12 cellular contexts compared by ENCODE assay signal in the genomic region with DNA sequence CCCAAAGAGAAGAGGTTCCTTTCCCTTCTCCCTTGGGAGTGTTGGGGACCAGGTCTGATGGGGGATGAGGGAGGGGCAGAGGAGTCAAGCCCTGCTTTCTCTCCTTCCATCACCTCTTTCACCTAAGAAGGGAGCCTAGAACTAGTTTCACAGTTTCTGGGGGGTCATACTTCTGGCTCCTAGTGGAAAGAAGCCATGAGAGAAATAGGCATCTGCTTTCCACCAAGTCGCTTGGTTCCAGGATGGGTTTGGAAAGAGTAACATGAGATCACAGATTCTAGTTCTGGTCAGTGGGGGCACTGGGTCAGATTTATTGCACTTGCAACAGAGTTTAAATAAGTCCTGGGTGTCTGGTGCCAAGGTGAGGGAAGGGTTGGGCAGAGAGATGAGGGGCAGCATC. TPM values are rescaled to one million over a fixed set of nuclear protein-coding genes. Genes with fewer than 3 reads are reported as not detected.
DNase-seq lines count a peak whose midpoint lies in the region; ATAC-seq, FAIRE-seq and TF ChIP-seq lines count a peak whose summit lies in the region.
"Had no signal": no experiment of that assay in that cellular context is flagged by ENCODE, and none has a peak within 500 bp of the region (broad histone marks: within the 10 kb centered on the region; RNA-seq: fewer than 3 reads in every experiment).

No MANE protein-coding gene starts in this region.

- no peak for TF ChIP-seq RAD21 in HepG2 (CRISPR knock-in tag; IDR thresholded peaks at IDR 0.05)

- H3K9me3 ChIP-seq in neuronal stem cell (replicated peaks in 1 of 2; ENCODE audit: control insufficient read depth in 2 of 2, insufficient read depth in 1 of 2, low read depth in 1 of 2, low read length in 2 of 2): peaks cover 0 to 2% of the 10 kb centered on the region in 2 donors
- H3K9me3 ChIP-seq in HepG2 (ENCODE audit: low read length): no peaks in the 10 kb centered on the region

- peaks cover 20% of the 10 kb centered on the region for H3K4me1 Mint-ChIP-seq in T-helper 1 cell treated with Interleukin-12 subunit alpha and Interleukin-12 subunit beta and Interleukin-4 antibody, amounts not matched to agents 30 μg/mL and 1 μg/mL, for 36 hours (ENCODE audit: low read depth)
- peaks cover 38% of the 10 kb centered on the region for H3K4me1 Mint-ChIP-seq in central memory CD8-positive, alpha-beta T cell

- H3K56ac ChIP-seq in mesendoderm (ENCODE audit: low read length): no peak overlapping the region

- H2AK5ac ChIP-seq in mesendoderm (ENCODE audit: low read length) (no peak overlapping the region), neuronal stem cell (ENCODE audit: low read depth, low read length) (no peak overlapping the region)

- H2BK15ac ChIP-seq in mesendoderm (replicated peaks; ENCODE audit: low read depth) (no peak overlapping the region), neuronal stem cell (ENCODE audit: low read length) (no peak overlapping the region)

- no peak overlapping the region for H4K5ac ChIP-seq in mesendoderm (ENCODE audit: low read length)

- H3K4me2 ChIP-seq in mesendoderm (ENCODE audit: low read length) (no peak overlapping the region), neuronal stem cell (ENCODE audit: insufficient read depth, low read length, poor library complexity, severe bottlenecking) (no peak overlapping the region), HepG2 (ENCODE audit: low read depth, low read length) (no peak overlapping the region)

- H3K23ac ChIP-seq in mesendoderm (ENCODE audit: low read length) (no peak overlapping the region), neuronal stem cell (ENCODE audit: low read depth, low read length, poor library complexity) (no peak overlapping the region)

- H3K4me3 Mint-ChIP-seq in T-helper 1 cell treated with Interleukin-12 subunit alpha and Interleukin-12 subunit beta and Interleukin-4 antibody, amounts not matched to agents 30 μg/mL and 1 μg/mL, for 36 hours: no peak overlapping the region
- H3K4me3 Mint-ChIP-seq in central memory CD8-positive, alpha-beta T cell: no peak overlapping the region

- WGBS in mesendoderm (ENCODE audit: extremely low coverage, insufficient coverage, low lambda C conversion rate): no CpG with 5 or more reads among the region's 1 CpG
- no CpG with 5 or more reads among the region's 1 CpG for WGBS in neuronal stem cell (ENCODE audit: extremely low coverage in 2 of 2, insufficient read length in 2 of 2, insufficient replicate concordance in 1 of 2), 2 donors
- 44% methylated on average over 1 of the region's 1 CpG for WGBS in HepG2 (ENCODE audit: low lambda C conversion rate)

- H3K14ac ChIP-seq in neuronal stem cell (ENCODE audit: low read length): no peak overlapping the region

- H3K9ac ChIP-seq in mesendoderm (ENCODE audit: low read length) (peak overlapping the region; percentile 17), neuronal stem cell (ENCODE audit: low read depth, low read length, poor library complexity) (no peak overlapping the region), HepG2 (ENCODE audit: insufficient read depth, low read depth, low read length) (no peak overlapping the region)

- FAIRE-seq in HepG2 (lab: Jason Lieb, UNC): no peak
- FAIRE-seq: H54, RCC 7860 had no signal

- no peak overlapping the region for H4K91ac ChIP-seq in neuronal stem cell (ENCODE audit: low read depth, low read length, poor library complexity)

- no peak for TF ChIP-seq CTCF in HepG2 (CRISPR knock-in tag; IDR thresholded peaks at IDR 0.05)

- CTCF ChIA-PET in HepG2 (lab: Yijun Ruan, JAX; ENCODE audit: low intra/inter-chr PET ratio, low total read pairs): interaction anchor here (1.3 kb wide), 1 partner anchor 10 kb away, joined by 3 read pairs; no protein-coding TSS in a partner anchor

- no peak overlapping the region for H2BK120ac ChIP-seq in mesendoderm (ENCODE audit: low read depth, low read length)
- no peak overlapping the region for H2BK120ac ChIP-seq in neuronal stem cell (ENCODE audit: low read depth, low read length)

- H3K27ac Mint-ChIP-seq in T-helper 1 cell treated with Interleukin-12 subunit alpha and Interleukin-12 subunit beta and Interleukin-4 antibody, amounts not matched to agents 30 μg/mL and 1 μg/mL, for 36 hours: peak overlapping the region; percentile 26
- H3K27ac Mint-ChIP-seq in central memory CD8-positive, alpha-beta T cell (ENCODE audit: low read depth): peak overlapping the region; percentile 79

- no peak for DNase-seq in T-helper 1 cell
- DNase-seq in central memory CD8-positive, alpha-beta T cell (ENCODE audit: low spot score in 2 of 2): no peak
- DNase-seq in mesendoderm: no peak
- DNase-seq in neuronal stem cell (ENCODE audit: low spot score): no peak
- DNase-seq in HepG2 (ENCODE audit: low spot score): no peak
- no peak for DNase-seq in stimulated activated CD4-positive, alpha-beta T cell treated with anti-CD3 and anti-CD28 coated beads, Interleukin-4, amount 100 ng/mL, for 1 hour

- H3K4me3 ChIP-seq in mesendoderm (ENCODE audit: low read length) (no peak overlapping the region), neuronal stem cell (ENCODE audit: low read length in 2 of 2) (no peak overlapping the region), HepG2 (replicated peaks in 1 of 3; ENCODE audit: insufficient read depth in 1 of 3, low read depth in 2 of 3, low read length in 3 of 3) (no peak overlapping the region)

- peaks cover 54% of the 10 kb centered on the region for H3K36me3 Mint-ChIP-seq in T-helper 1 cell treated with Interleukin-12 subunit alpha and Interleukin-12 subunit beta and Interleukin-4 antibody, amounts not matched to agents 30 μg/mL and 1 μg/mL, for 36 hours (ENCODE audit: low read depth)
- peaks cover 39% of the 10 kb centered on the region for H3K36me3 Mint-ChIP-seq in central memory CD8-positive, alpha-beta T cell (ENCODE audit: insufficient read depth)

- no peaks in the 10 kb centered on the region for H3K27me3 Mint-ChIP-seq in T-helper 1 cell treated with Interleukin-12 subunit alpha and Interleukin-12 subunit beta and Interleukin-4 antibody, amounts not matched to agents 30 μg/mL and 1 μg/mL, for 36 hours (ENCODE audit: low read depth)
- H3K27me3 Mint-ChIP-seq in central memory CD8-positive, alpha-beta T cell: no peaks in the 10 kb centered on the region

- POLR2A ChIA-PET in HepG2 (lab: Yijun Ruan, JAX): no interaction called here

- no peak for TF ChIP-seq EP300 in HepG2 (IDR thresholded peaks at IDR 0.05; ENCODE audit: low read depth in 2 of 2, low read length in 2 of 2)
- no peak for TF ChIP-seq EP300 in HepG2 (CRISPR knock-in tag; IDR thresholded peaks at IDR 0.05; ENCODE audit: borderline replicate concordance)

- H4K8ac ChIP-seq in mesendoderm (ENCODE audit: low read depth, low read length): no peak overlapping the region
- H4K8ac ChIP-seq in neuronal stem cell (ENCODE audit: low read depth, low read length): no peak overlapping the region

- no peaks in the 10 kb centered on the region for H3K79me2 ChIP-seq in mesendoderm (ENCODE audit: control insufficient read depth, insufficient read depth, low read length)
- H3K79me2 ChIP-seq in HepG2 (ENCODE audit: insufficient read depth, low read length): no peaks in the 10 kb centered on the region

- H4K20me1 ChIP-seq in HepG2 (ENCODE audit: insufficient read depth, low read length): no peaks in the 10 kb centered on the region

- H3K36me3 ChIP-seq in mesendoderm (ENCODE audit: control insufficient read depth, insufficient read depth, low read length): peaks cover 21% of the 10 kb centered on the region
- peaks cover 23 to 49% of the 10 kb centered on the region in 2 donors for H3K36me3 ChIP-seq in neuronal stem cell (replicated peaks in 1 of 2; ENCODE audit: control insufficient read depth in 2 of 2, insufficient read depth in 2 of 2, low read length in 2 of 2)
- no peaks in the 10 kb centered on the region for H3K36me3 ChIP-seq in HepG2 (replicated peaks in 1 of 2; ENCODE audit: control insufficient read depth in 1 of 2, insufficient read depth in 2 of 2, low read length in 2 of 2)

- no peak for ATAC-seq in central memory CD8-positive, alpha-beta T cell (replicated peaks; ENCODE audit: extremely low read depth, poor library complexity, severe bottlenecking)
- no peak for ATAC-seq in HG03460 (IDR thresholded peaks at IDR 0.05; ENCODE audit: unreplicated experiment)
- no peak for ATAC-seq in HepG2

- peaks cover 2% of the 10 kb centered on the region for H3K79me1 ChIP-seq in mesendoderm (ENCODE audit: low read length)
- peaks cover 4% of the 10 kb centered on the region for H3K79me1 ChIP-seq in neuronal stem cell (ENCODE audit: low read depth, low read length)

- H2BK12ac ChIP-seq in neuronal stem cell (ENCODE audit: low read length): no peak overlapping the region

- no peak overlapping the region for H2AFZ ChIP-seq in neuronal stem cell (ENCODE audit: low read length)
- no peak overlapping the region for H2AFZ ChIP-seq in HepG2 (ENCODE audit: low read length)

- BruUV-seq in HepG2 (replicated peaks; lab: Mats Ljungman, UMichigan): no TSS peak

- no peak overlapping the region for H3K4ac ChIP-seq in mesendoderm (ENCODE audit: low read depth, low read length)
- H3K4ac ChIP-seq in neuronal stem cell (ENCODE audit: low read length): no peak overlapping the region

- H3K4me1 ChIP-seq in mesendoderm (ENCODE audit: control insufficient read depth, low read depth, low read length): peaks cover 7% of the 10 kb centered on the region
- H3K4me1 ChIP-seq in neuronal stem cell (ENCODE audit: control insufficient read depth in 2 of 2, insufficient read depth in 1 of 2, low read depth in 1 of 2, low read length in 2 of 2): peaks cover 9 to 22% of the 10 kb centered on the region in 2 donors
- peaks cover 8% of the 10 kb centered on the region; the same call in 1 of the 2 replicates for H3K4me1 ChIP-seq in HepG2 (ENCODE audit: insufficient read depth, low read length)

- H3K18ac ChIP-seq in mesendoderm (ENCODE audit: low read length): no peak overlapping the region
- no peak overlapping the region for H3K18ac ChIP-seq in neuronal stem cell (ENCODE audit: low read length)

- H3K9me3 Mint-ChIP-seq in T-helper 1 cell treated with Interleukin-12 subunit alpha and Interleukin-12 subunit beta and Interleukin-4 antibody, amounts not matched to agents 30 μg/mL and 1 μg/mL, for 36 hours: no peaks in the 10 kb centered on the region
- no peaks in the 10 kb centered on the region for H3K9me3 Mint-ChIP-seq in central memory CD8-positive, alpha-beta T cell

- in situ Hi-C loops in HepG2 (cut with HindIII; ENCODE audit: extremely low pct_ligation_motif_present, low pct_unique_long_range_greater_than_20kb): no loop called here

- no peaks in the 10 kb centered on the region for H3K27me3 ChIP-seq in mesendoderm (ENCODE audit: insufficient read depth, low read length, poor library complexity)
- H3K27me3 ChIP-seq in neuronal stem cell (ENCODE audit: control insufficient read depth in 3 of 3, insufficient read depth in 3 of 3, low read depth in 1 of 3, low read length in 3 of 3): no peaks in the 10 kb centered on the region
- peaks cover 0 to 2% of the 10 kb centered on the region in 2 experiments; a peak in 2 of 5 replicates for H3K27me3 ChIP-seq in HepG2 (ENCODE audit: control insufficient read depth in 1 of 2, insufficient read depth in 2 of 2, low read length in 2 of 2)

- no peak for TF ChIP-seq POLR2A in HepG2 (IDR thresholded peaks at IDR 0.05; ENCODE audit: insufficient read depth in 1 of 2, low read depth in 2 of 2, low read length in 2 of 2)

- H2BK5ac ChIP-seq in mesendoderm (ENCODE audit: low read length) (no peak overlapping the region), neuronal stem cell (ENCODE audit: low read length) (no peak overlapping the region)

- intact Hi-C loops in HepG2 (cut with micrococcal nuclease; ENCODE audit: unreplicated experiment): no loop called here

- H3K27ac ChIP-seq in mesendoderm (ENCODE audit: low read depth, low read length) (no peak overlapping the region), neuronal stem cell (replicated peaks; ENCODE audit: low read length) (no peak overlapping the region), HepG2 (ENCODE audit: extremely low read length, insufficient read depth, low read length) (no peak overlapping the region)
- H3K27ac ChIP-seq: 22Rv1 had no signal

RNA-seq across cellular contexts. Expression of gene ZNF385A, which starts 10.5 kb away (rescaled TPM):
- polyA plus RNA-seq in mesendoderm (2013, experiment 1 of 2): 6.6 TPM
- polyA plus RNA-seq in mesendoderm (2013, experiment 2 of 2): 6.0 TPM
- 60.0 TPM for polyA plus RNA-seq in neuronal stem cell (2013, experiment 1 of 2)
- 56.5 TPM for polyA plus RNA-seq in neuronal stem cell (2013, experiment 2 of 2)
- total RNA-seq in HepG2 (2016; rRNA removed; fragmentation: Illumina TruSeq; extraction: Trizol): 0.44 and 0.49 TPM in 2 replicates
- total RNA-seq in HepG2 (2016; cell fraction: cytosol; rRNA removed; fragmentation: Illumina TruSeq; extraction: Trizol; ENCODE audit: low read depth): 0.30 and 0.53 TPM in 2 replicates
- 0.26 and 0.39 TPM in 2 replicates for total RNA-seq in HepG2 (2016; cell fraction: insoluble cytoplasmic fraction; rRNA removed; fragmentation: Illumina TruSeq; extraction: Trizol)
- total RNA-seq in HepG2 (2016; cell fraction: membrane; rRNA removed; fragmentation: Illumina TruSeq; extraction: Trizol): 1.4 and 1.8 TPM in 2 replicates
- total RNA-seq in HepG2 (2016; cell fraction: nucleus; rRNA removed; fragmentation: Illumina TruSeq; extraction: Trizol): 0.44 and 0.93 TPM in 2 replicates
- polyA plus RNA-seq in HepG2 (2011; rRNA removed): 0.31 and 0.67 TPM in 2 replicates
- polyA plus RNA-seq in HepG2 (2011; cell fraction: cytosol; rRNA removed): 0.23 and 0.43 TPM in 2 replicates
- polyA plus RNA-seq in HepG2 (2011; cell fraction: nucleus; rRNA removed): 0.56 and 0.66 TPM in 2 replicates
- polyA plus RNA-seq in HepG2 (2012): 1.2 and 1.3 TPM in 2 replicates
- polyA plus RNA-seq in HepG2 (2016; cell fraction: cytosol; fragmentation: Illumina TruSeq; extraction: Trizol; ENCODE audit: low read depth): 3.9 and 4.1 TPM in 2 replicates
- polyA plus RNA-seq in HepG2 (2016; cell fraction: insoluble cytoplasmic fraction; fragmentation: Illumina TruSeq; extraction: Trizol; ENCODE audit: low read depth): 2.8 and 3.3 TPM in 2 replicates
- 8.1 and 9.0 TPM in 2 replicates for polyA plus RNA-seq in HepG2 (2016; cell fraction: membrane; fragmentation: Illumina TruSeq; extraction: Trizol; ENCODE audit: low read depth)
- polyA plus RNA-seq in HepG2 (2016; cell fraction: nucleus; fragmentation: Illumina TruSeq; extraction: Trizol; ENCODE audit: insufficient read depth, low read depth): 2.5 and 4.2 TPM in 2 replicates
- polyA minus RNA-seq in HepG2 (2011; rRNA and poly(A)+ RNA removed; ENCODE audit: low replicate concordance): 0.50 and 6.8 TPM in 2 replicates
- 0.70 and 1.5 TPM in 2 replicates for polyA minus RNA-seq in HepG2 (2011; cell fraction: cytosol; rRNA and poly(A)+ RNA removed)
- not detected in 2 replicates for polyA minus RNA-seq in HepG2 (2011; cell fraction: nucleus; rRNA and poly(A)+ RNA removed)

RNA-seq across cellular contexts. Expression of gene ITGA5, which starts 24.1 kb away (rescaled TPM):
- 39.8 TPM for polyA plus RNA-seq in mesendoderm (2013, experiment 1 of 2)
- polyA plus RNA-seq in mesendoderm (2013, experiment 2 of 2): 35.6 TPM
- polyA plus RNA-seq in neuronal stem cell (2013, experiment 1 of 2): 37.3 TPM
- 38.6 TPM for polyA plus RNA-seq in neuronal stem cell (2013, experiment 2 of 2)
- total RNA-seq in HepG2 (2016; rRNA removed; fragmentation: Illumina TruSeq; extraction: Trizol): 0.20 and 0.28 TPM in 2 replicates
- total RNA-seq in HepG2 (2016; cell fraction: cytosol; rRNA removed; fragmentation: Illumina TruSeq; extraction: Trizol; ENCODE audit: low read depth): not detected in 2 replicates
- total RNA-seq in HepG2 (2016; cell fraction: insoluble cytoplasmic fraction; rRNA removed; fragmentation: Illumina TruSeq; extraction: Trizol): 0.17 TPM in 1 of 2 replicates, not detected in the other
- total RNA-seq in HepG2 (2016; cell fraction: membrane; rRNA removed; fragmentation: Illumina TruSeq; extraction: Trizol): 0.34 TPM in 1 of 2 replicates, not detected in the other
- total RNA-seq in HepG2 (2016; cell fraction: nucleus; rRNA removed; fragmentation: Illumina TruSeq; extraction: Trizol): 0.28 and 0.78 TPM in 2 replicates
- polyA plus RNA-seq in HepG2 (2011; rRNA removed): 0.40 and 0.52 TPM in 2 replicates
- polyA plus RNA-seq in HepG2 (2011; cell fraction: cytosol; rRNA removed): 0.18 and 0.23 TPM in 2 replicates
- polyA plus RNA-seq in HepG2 (2011; cell fraction: nucleus; rRNA removed): 0.45 and 0.80 TPM in 2 replicates
- 0.12 TPM in 1 of 2 replicates, not detected in the other for polyA plus RNA-seq in HepG2 (2012)
- polyA plus RNA-seq in HepG2 (2016; cell fraction: cytosol; fragmentation: Illumina TruSeq; extraction: Trizol; ENCODE audit: low read depth): not detected in 2 replicates
- 0.04 and 0.12 TPM in 2 replicates for polyA plus RNA-seq in HepG2 (2016; cell fraction: insoluble cytoplasmic fraction; fragmentation: Illumina TruSeq; extraction: Trizol; ENCODE audit: low read depth)
- not detected in 2 replicates for polyA plus RNA-seq in HepG2 (2016; cell fraction: membrane; fragmentation: Illumina TruSeq; extraction: Trizol; ENCODE audit: low read depth)
- polyA plus RNA-seq in HepG2 (2016; cell fraction: nucleus; fragmentation: Illumina TruSeq; extraction: Trizol; ENCODE audit: insufficient read depth, low read depth): 0.46 and 0.53 TPM in 2 replicates
- polyA minus RNA-seq in HepG2 (2011; rRNA and poly(A)+ RNA removed; ENCODE audit: low replicate concordance): 0.34 and 75.5 TPM in 2 replicates
- polyA minus RNA-seq in HepG2 (2011; cell fraction: cytosol; rRNA and poly(A)+ RNA removed): 0.53 and 0.99 TPM in 2 replicates
- polyA minus RNA-seq in HepG2 (2011; cell fraction: nucleus; rRNA and poly(A)+ RNA removed): 0.52 and 1.2 TPM in 2 replicates

RNA-seq across cellular contexts. Expression of gene GPR84, which starts 30.7 kb away (rescaled TPM):
- polyA plus RNA-seq in mesendoderm (2013, experiment 1 of 2): not detected
- not detected for polyA plus RNA-seq in mesendoderm (2013, experiment 2 of 2)
- polyA plus RNA-seq in neuronal stem cell (2013, experiment 1 of 2): 0.03 TPM
- polyA plus RNA-seq in neuronal stem cell (2013, experiment 2 of 2): 0.04 TPM
- total RNA-seq in HepG2 (2016; rRNA removed; fragmentation: Illumina TruSeq; extraction: Trizol): not detected in 2 replicates
- total RNA-seq in HepG2 (2016; cell fraction: cytosol; rRNA removed; fragmentation: Illumina TruSeq; extraction: Trizol; ENCODE audit: low read depth): not detected in 2 replicates
- total RNA-seq in HepG2 (2016; cell fraction: insoluble cytoplasmic fraction; rRNA removed; fragmentation: Illumina TruSeq; extraction: Trizol): not detected in 2 replicates
- not detected in 2 replicates for total RNA-seq in HepG2 (2016; cell fraction: membrane; rRNA removed; fragmentation: Illumina TruSeq; extraction: Trizol)
- total RNA-seq in HepG2 (2016; cell fraction: nucleus; rRNA removed; fragmentation: Illumina TruSeq; extraction: Trizol): not detected in 2 replicates
- polyA plus RNA-seq in HepG2 (2011; rRNA removed): not detected in 2 replicates
- polyA plus RNA-seq in HepG2 (2011; cell fraction: cytosol; rRNA removed): not detected in 2 replicates
- polyA plus RNA-seq in HepG2 (2011; cell fraction: nucleus; rRNA removed): not detected in 2 replicates
- polyA plus RNA-seq in HepG2 (2012): not detected in 2 replicates
- not detected in 2 replicates for polyA plus RNA-seq in HepG2 (2016; cell fraction: cytosol; fragmentation: Illumina TruSeq; extraction: Trizol; ENCODE audit: low read depth)
- polyA plus RNA-seq in HepG2 (2016; cell fraction: insoluble cytoplasmic fraction; fragmentation: Illumina TruSeq; extraction: Trizol; ENCODE audit: low read depth): not detected in 2 replicates
- not detected in 2 replicates for polyA plus RNA-seq in HepG2 (2016; cell fraction: membrane; fragmentation: Illumina TruSeq; extraction: Trizol; ENCODE audit: low read depth)
- polyA plus RNA-seq in HepG2 (2016; cell fraction: nucleus; fragmentation: Illumina TruSeq; extraction: Trizol; ENCODE audit: insufficient read depth, low read depth): not detected in 2 replicates
- polyA minus RNA-seq in HepG2 (2011; rRNA and poly(A)+ RNA removed; ENCODE audit: low replicate concordance): not detected in 2 replicates
- not detected in 2 replicates for polyA minus RNA-seq in HepG2 (2011; cell fraction: cytosol; rRNA and poly(A)+ RNA removed)
- polyA minus RNA-seq in HepG2 (2011; cell fraction: nucleus; rRNA and poly(A)+ RNA removed): not detected in 2 replicates
- total RNA-seq: SK-MEL-5 had no signal
